21 cellular contexts compared by ENCODE assay signal in genomic region chr13:83365723-83366122, GRCh38.
"Had no signal": no experiment of that assay in that cellular context is flagged by ENCODE, and none has a peak within 500 bp of the region (broad histone marks: within the 10 kb centered on the region; RNA-seq: fewer than 3 reads in every experiment).

No MANE protein-coding gene starts in this region.

- H3K4me1 ChIP-seq: SJSA1 had no signal

- FAIRE-seq: RCC 7860 had no signal

- H3K36me3 ChIP-seq: SJSA1 had no signal

- H3K27me3 ChIP-seq: SJSA1 had no signal

- H3K4me3 ChIP-seq: SJSA1, SK-N-MC had no signal

- DNase-seq: KBM-7, MV-4-11, NCI-H1048, NCI-H1105, NCI-H1417, NCI-H1436 treated with DMSO at 0.1 percent for 48 hours, NCI-H1694, NCI-H187 treated with DMSO at 0.1 percent for 48 hours, NCI-H2029 treated with DMSO at 0.1 percent for 48 hours, NCI-H2227 treated with DMSO at 0.1 percent for 48 hours, NCI-H524, NCI-H526 treated with DMSO at 0.1 percent for 48 hours, NCI-H774, Right ventricle myocardium superior, RPMI8226, SIG-M5, SW 1271, T-cell had no signal

- H3K27ac ChIP-seq: SJSA1, SK-N-MC had no signal

- ATAC-seq: T-cell had no signal
